Comparison of ENCODE assay signal across 34 cellular contexts in the genomic region with DNA sequence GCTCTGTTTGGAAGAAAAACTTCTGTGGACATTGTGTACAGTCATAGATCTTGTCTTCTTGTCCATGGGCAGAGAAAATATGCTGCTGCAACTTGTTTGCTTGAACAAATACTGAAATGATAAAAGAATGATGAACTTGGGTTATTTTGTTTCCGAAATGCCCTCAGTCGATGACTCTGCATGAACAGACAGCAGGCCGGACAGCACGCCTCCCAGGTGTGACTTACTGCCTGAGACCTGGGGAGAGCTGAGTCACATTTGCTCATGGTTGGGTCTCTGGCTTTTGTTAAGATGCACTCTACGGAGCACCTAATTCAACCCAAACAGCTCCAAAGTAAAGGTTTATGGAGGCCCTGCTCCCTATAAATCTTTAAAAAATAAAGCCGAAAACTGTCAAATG.
"Had no signal": no experiment of that assay in that cellular context is flagged by ENCODE, and none has a peak within 500 bp of the region (broad histone marks: within the 10 kb centered on the region; RNA-seq: fewer than 3 reads in every experiment).

No MANE protein-coding gene starts in this region.

- H3K27me3 Mint-ChIP-seq: activated CD4-positive, alpha-beta memory T cell treated with anti-CD3 and anti-CD28 coated beads for 36 hours; activated CD4-positive, alpha-beta T cell treated with anti-CD3 and anti-CD28 coated beads for 36 hours had no signal

- ATAC-seq: activated CD4-positive, alpha-beta T cell treated with anti-CD3 and anti-CD28 coated beads for 36 hours; activated CD4-positive, CD25-positive, alpha-beta regulatory T cell treated with anti-CD3 and anti-CD28 coated beads, Interleukin-2, amount 50 U/mL, for 24 hours; activated naive CD4-positive, alpha-beta T cell treated with anti-CD3 and anti-CD28 coated beads, Interleukin-2, amount 50 U/mL, for 72 hours; activated T-cell treated with anti-CD3 and anti-CD28 coated beads, Interleukin-2, amount 50 U/mL, for 4 hours; body of pancreas; WTC11 had no signal

- FAIRE-seq: astrocyte, TTC549 had no signal

- H3K36me3 ChIP-seq: adrenal gland, MG63 had no signal

- DNase-seq: activated CD4-positive, alpha-beta memory T cell treated with anti-CD3 and anti-CD28 coated beads for 36 hours; activated CD4-positive, alpha-beta T cell treated with anti-CD3 and anti-CD28 coated beads for 36 hours; activated CD4-positive, alpha-beta T cell treated with anti-CD3 and anti-CD28 coated beads, Interleukin-2, amount 10 ng/mL, durations not matched to agents 7 days and 5 days; activated CD8-positive, alpha-beta memory T cell treated with anti-CD3 and anti-CD28 coated beads, Interleukin-2, amount 50 U/mL, for 4 hours; activated gamma-delta T cell treated with Interleukin-2 at 50 U/mL for 16 hours; activated naive CD4-positive, alpha-beta T cell treated with anti-CD3 and anti-CD28 coated beads for 36 hours; activated T-cell treated with anti-CD3 and anti-CD28 coated beads for 4 hours; activated T-cell treated with anti-CD3 and anti-CD28 coated beads, Interleukin-2, amount 50 U/mL, for 4 hours; adrenal gland; body of pancreas; caudate nucleus; Kasumi-1; KG1; MG63; NCI-H1048; NCI-H1436 treated with DMSO at 0.1 percent for 48 hours; NCI-H1694 treated with DMSO at 0.1 percent for 48 hours; NCI-H2029; NCI-H510A; NCI-H526; NCI-H748 treated with DMSO at 0.1 percent for 48 hours; NK-92 treated with Interleukin-12 subunit alpha and Interleukin-12 subunit beta, amount 100 ng/mL, for 24 hours; SHP77; SJCRH30 had no signal

- H3K36me3 Mint-ChIP-seq: activated CD4-positive, alpha-beta memory T cell treated with anti-CD3 and anti-CD28 coated beads for 36 hours; activated naive CD4-positive, alpha-beta T cell treated with anti-CD3 and anti-CD28 coated beads, Interleukin-2, amount 50 U/mL, for 72 hours had no signal

- H3K4me3 Mint-ChIP-seq: activated CD4-positive, alpha-beta memory T cell treated with anti-CD3 and anti-CD28 coated beads for 36 hours; activated CD4-positive, alpha-beta T cell treated with anti-CD3 and anti-CD28 coated beads for 36 hours; activated CD4-positive, alpha-beta T cell treated with anti-CD3 and anti-CD28 coated beads, Interleukin-2, amount 10 ng/mL, durations not matched to agents 7 days and 5 days; activated naive CD4-positive, alpha-beta T cell treated with anti-CD3 and anti-CD28 coated beads for 36 hours; activated T-cell treated with anti-CD3 and anti-CD28 coated beads, Interleukin-2, amount 50 U/mL, for 4 hours; activated T-helper 1 cell treated with anti-CD3 and anti-CD28 coated beads, Interleukin-12 subunit alpha, Interleukin-12 subunit beta, Interleukin-2, Interleukin-4 antibody, amounts not matched to agents 30 ng/mL and 10 ng/mL and 1 ng/mL, durations not matched to agents 14 hours and 24 hours and 36 hours; T-helper 1 cell treated with Interleukin-12 subunit alpha and Interleukin-12 subunit beta and Interleukin-4 antibody, amounts not matched to agents 30 μg/mL and 1 μg/mL, for 36 hours; T-helper 2 cell treated with Interferon-gamma antibody and Interleukin-4, amounts not matched to agents 5 μg/mL and 100 μg/mL, for 36 hours; WTC11 had no signal

- H3K4me1 ChIP-seq: adrenal gland, body of pancreas, breast epithelium, SJCRH30 had no signal

- H3K4me3 ChIP-seq: adrenal gland, body of pancreas, breast epithelium, MG63, SJCRH30, SK-N-MC had no signal

- H3K4me1 Mint-ChIP-seq: activated CD4-positive, alpha-beta T cell treated with anti-CD3 and anti-CD28 coated beads for 36 hours; activated CD4-positive, alpha-beta T cell treated with anti-CD3 and anti-CD28 coated beads, Interleukin-2, amount 10 ng/mL, durations not matched to agents 7 days and 5 days had no signal

- H3K27ac Mint-ChIP-seq: activated CD4-positive, alpha-beta memory T cell treated with anti-CD3 and anti-CD28 coated beads for 36 hours; activated CD4-positive, alpha-beta T cell treated with anti-CD3 and anti-CD28 coated beads for 36 hours; activated CD4-positive, alpha-beta T cell treated with anti-CD3 and anti-CD28 coated beads, Interleukin-2, amount 10 ng/mL, durations not matched to agents 7 days and 5 days; activated naive CD4-positive, alpha-beta T cell treated with anti-CD3 and anti-CD28 coated beads for 36 hours; activated naive CD4-positive, alpha-beta T cell treated with anti-CD3 and anti-CD28 coated beads, Interleukin-2, amount 50 U/mL, for 72 hours; activated T-helper 1 cell treated with anti-CD3 and anti-CD28 coated beads, Interleukin-12 subunit alpha, Interleukin-12 subunit beta, Interleukin-2, Interleukin-4 antibody, amounts not matched to agents 30 ng/mL and 10 ng/mL and 1 ng/mL, durations not matched to agents 14 hours and 24 hours and 36 hours; T-helper 1 cell treated with Interleukin-12 subunit alpha and Interleukin-12 subunit beta and Interleukin-4 antibody, amounts not matched to agents 30 μg/mL and 1 μg/mL, for 36 hours; T-helper 2 cell treated with Interferon-gamma antibody and Interleukin-4, amounts not matched to agents 5 μg/mL and 100 μg/mL, for 36 hours; WTC11 had no signal

- H3K9me3 Mint-ChIP-seq: activated CD4-positive, alpha-beta memory T cell treated with anti-CD3 and anti-CD28 coated beads for 36 hours; activated CD4-positive, alpha-beta T cell treated with anti-CD3 and anti-CD28 coated beads, Interleukin-2, amount 10 ng/mL, durations not matched to agents 7 days and 5 days; activated naive CD4-positive, alpha-beta T cell treated with anti-CD3 and anti-CD28 coated beads for 36 hours; activated naive CD4-positive, alpha-beta T cell treated with anti-CD3 and anti-CD28 coated beads, Interleukin-2, amount 50 U/mL, for 72 hours; activated T-cell treated with anti-CD3 and anti-CD28 coated beads, Interleukin-2, amount 50 U/mL, for 4 hours; activated T-helper 1 cell treated with anti-CD3 and anti-CD28 coated beads, Interleukin-12 subunit alpha, Interleukin-12 subunit beta, Interleukin-2, Interleukin-4 antibody, amounts not matched to agents 30 ng/mL and 10 ng/mL and 1 ng/mL, durations not matched to agents 14 hours and 24 hours and 36 hours; T-helper 1 cell treated with Interleukin-12 subunit alpha and Interleukin-12 subunit beta and Interleukin-4 antibody, amounts not matched to agents 30 μg/mL and 1 μg/mL, for 36 hours; T-helper 2 cell treated with Interferon-gamma antibody and Interleukin-4, amounts not matched to agents 5 μg/mL and 100 μg/mL, for 36 hours; WTC11 had no signal

- H3K27me3 ChIP-seq: adrenal gland, body of pancreas, breast epithelium, MG63, SJCRH30 had no signal

- H3K27ac ChIP-seq: adrenal gland, body of pancreas, breast epithelium, SJCRH30, SK-N-MC had no signal
